1 cellular context compared by ENCODE assay signal in genomic region chr22:50016308-50016987, GRCh38.
TF ChIP-seq lines count a peak whose summit lies in the region.

No MANE protein-coding gene starts in this region.

TF ChIP-seq in H1, 55 proteins besides CTCF, POLR2A, EP300 and RAD21:
- TF ChIP-seq TCF12 (IDR thresholded peaks at IDR 0.05; ENCODE audit: low read depth, low read length), result no peak
- no peak for TF ChIP-seq ATF2 (IDR thresholded peaks at IDR 0.05; ENCODE audit: low read length)
- no peak for TF ChIP-seq MAX (IDR thresholded peaks at IDR 0.05)
- no peak for TF ChIP-seq CHD7 (IDR thresholded peaks at IDR 0.05; ENCODE audit: insufficient replicate concordance, low read length)
- TF ChIP-seq SP4 (IDR thresholded peaks at IDR 0.05; ENCODE audit: low read length), result no peak
- TF ChIP-seq CTBP2 (IDR thresholded peaks at IDR 0.05; ENCODE audit: borderline replicate concordance, insufficient read depth, insufficient read length, low read length), result no peak
- no peak for TF ChIP-seq HDAC6 (IDR thresholded peaks at IDR 0.05; ENCODE audit: low read depth, low read length)
- no peak for TF ChIP-seq NANOG (IDR thresholded peaks at IDR 0.05; ENCODE audit: insufficient read depth, low read depth, low read length, poor library complexity, severe bottlenecking)
- no peak for TF ChIP-seq KDM4A (IDR thresholded peaks at IDR 0.05; ENCODE audit: low read depth, low read length, severe bottlenecking)
- no peak for TF ChIP-seq NRF1 (IDR thresholded peaks at IDR 0.05; ENCODE audit: low read depth, low read length)
- no peak for TF ChIP-seq USF2 (IDR thresholded peaks at IDR 0.05; ENCODE audit: low read length)
- TF ChIP-seq GABPA (IDR thresholded peaks at IDR 0.05; ENCODE audit: borderline replicate concordance, insufficient read depth, low read length), result no peak
- no peak for TF ChIP-seq CHD1 (IDR thresholded peaks at IDR 0.05; ENCODE audit: low read depth, low read length)
- no peak for TF ChIP-seq FOSL1 (IDR thresholded peaks at IDR 0.05; ENCODE audit: insufficient read depth, low read depth, low read length)
- no peak for TF ChIP-seq BCL11A (IDR thresholded peaks at IDR 0.05; ENCODE audit: low read depth in 2 of 2, low read length in 2 of 2)
- TF ChIP-seq SAP30 (IDR thresholded peaks at IDR 0.05; ENCODE audit: insufficient read depth, insufficient replicate concordance, low read length), result no peak
- no peak for TF ChIP-seq SUZ12 (IDR thresholded peaks at IDR 0.05; ENCODE audit: low read length)
- no peak for TF ChIP-seq GTF2F1 (IDR thresholded peaks at IDR 0.05; ENCODE audit: borderline replicate concordance, low read depth, low read length)
